Comparison of ENCODE assay signal across 29 cellular contexts in genomic region chr1:177048314-177049069, GRCh38.
"Had no signal": no experiment of that assay in that cellular context is flagged by ENCODE, and none has a peak within 500 bp of the region (broad histone marks: within the 10 kb centered on the region; RNA-seq: fewer than 3 reads in every experiment).

No MANE protein-coding gene starts in this region.

- H3K27me3 ChIP-seq: esophagus squamous epithelium, ovary, sigmoid colon, uterus had no signal

- H3K27ac ChIP-seq: esophagus squamous epithelium, ovary, prostate gland, sigmoid colon, thoracic aorta, uterus had no signal

- ATAC-seq: activated CD4-positive, alpha-beta T cell treated with anti-CD3 and anti-CD28 coated beads for 36 hours; activated CD8-positive, alpha-beta memory T cell treated with anti-CD3 and anti-CD28 coated beads, Interleukin-2, amount 10 ng/mL, durations not matched to agents 7 days and 5 days; activated CD8-positive, alpha-beta T cell treated with anti-CD3 and anti-CD28 coated beads, Interleukin-2, amount 10 ng/mL, durations not matched to agents 7 days and 5 days; activated naive CD8-positive, alpha-beta T cell treated with anti-CD3 and anti-CD28 coated beads, Interleukin-2, amount 50 U/mL, for 24 hours; left ventricle myocardium superior; stimulated activated effector memory CD8-positive, alpha-beta T cell treated with anti-CD3 and anti-CD28 coated beads, Interleukin-12 subunit alpha, Interleukin-12 subunit beta, amount 100 ng/mL, for 72 hours had no signal

- H3K36me3 ChIP-seq: esophagus squamous epithelium, ovary, prostate gland, sigmoid colon, thoracic aorta, uterus had no signal

- DNase-seq: activated CD4-positive, alpha-beta T cell treated with anti-CD3 and anti-CD28 coated beads for 36 hours; activated CD4-positive, CD25-positive, alpha-beta regulatory T cell; activated CD8-positive, alpha-beta memory T cell treated with anti-CD3 and anti-CD28 coated beads, Interleukin-2, amount 10 ng/mL, durations not matched to agents 7 days and 5 days; activated CD8-positive, alpha-beta T cell treated with anti-CD3 and anti-CD28 coated beads, Interleukin-2, amount 10 ng/mL, durations not matched to agents 7 days and 5 days; activated naive CD8-positive, alpha-beta T cell treated with anti-CD3 and anti-CD28 coated beads, Interleukin-2, amount 50 U/mL, for 24 hours; activated T-cell treated with anti-CD3 and anti-CD28 coated beads, Interleukin-2, amount 50 U/mL, for 48 hours; amygdala; central memory CD4-positive, alpha-beta T cell; esophagus squamous epithelium; islet precursor cell; left cardiac atrium; left ventricle myocardium superior; naive B cell; nephron progenitor cell; ovary; retina; sigmoid colon; small intestine; stimulated activated CD4-positive, alpha-beta T cell treated with anti-CD3 and anti-CD28 coated beads, Interleukin-4, amount 100 ng/mL, for 24 hours; trophoblast cell; uterus had no signal

- H3K36me3 Mint-ChIP-seq: activated CD8-positive, alpha-beta memory T cell treated with anti-CD3 and anti-CD28 coated beads, Interleukin-2, amount 10 ng/mL, durations not matched to agents 7 days and 5 days; activated naive CD4-positive, alpha-beta T cell treated with anti-CD3 and anti-CD28 coated beads, Interleukin-2, amount 50 U/mL, for 24 hours; mesothelial cell of epicardium; naive B cell; stimulated activated effector memory CD8-positive, alpha-beta T cell treated with anti-CD3 and anti-CD28 coated beads, Interleukin-12 subunit alpha, Interleukin-12 subunit beta, amount 100 ng/mL, for 72 hours had no signal

- H3K27ac Mint-ChIP-seq: activated CD4-positive, alpha-beta T cell treated with anti-CD3 and anti-CD28 coated beads for 36 hours; activated CD8-positive, alpha-beta memory T cell treated with anti-CD3 and anti-CD28 coated beads, Interleukin-2, amount 10 ng/mL, durations not matched to agents 7 days and 5 days; activated CD8-positive, alpha-beta T cell treated with anti-CD3 and anti-CD28 coated beads, Interleukin-2, amount 10 ng/mL, durations not matched to agents 7 days and 5 days; activated naive CD4-positive, alpha-beta T cell treated with anti-CD3 and anti-CD28 coated beads, Interleukin-2, amount 50 U/mL, for 24 hours; activated naive CD8-positive, alpha-beta T cell treated with anti-CD3 and anti-CD28 coated beads, Interleukin-2, amount 50 U/mL, for 24 hours; activated T-helper 2 cell treated with anti-CD3 and anti-CD28 coated beads, Interferon-gamma antibody, Interleukin-2, Interleukin-4, amounts not matched to agents 10 μg/mL and 5 μg/mL and 100 μg/mL, durations not matched to agents 14 hours and 24 hours and 36 hours; mesothelial cell of epicardium; naive B cell; nephron progenitor cell; stimulated activated effector memory CD8-positive, alpha-beta T cell treated with anti-CD3 and anti-CD28 coated beads, Interleukin-12 subunit alpha, Interleukin-12 subunit beta, amount 100 ng/mL, for 72 hours; stimulated activated naive CD8-positive, alpha-beta T cell treated with anti-CD3 and anti-CD28 coated beads, Interleukin-15, Interleukin-2, amounts not matched to agents 100 ng/mL and 50 ng/mL, for 24 hours; T-helper 2 cell treated with Interferon-gamma antibody and Interleukin-4, amounts not matched to agents 5 μg/mL and 100 μg/mL, for 36 hours had no signal

- H3K4me3 Mint-ChIP-seq: activated CD4-positive, alpha-beta T cell treated with anti-CD3 and anti-CD28 coated beads for 36 hours; activated CD8-positive, alpha-beta memory T cell treated with anti-CD3 and anti-CD28 coated beads, Interleukin-2, amount 10 ng/mL, durations not matched to agents 7 days and 5 days; activated CD8-positive, alpha-beta T cell treated with anti-CD3 and anti-CD28 coated beads, Interleukin-2, amount 10 ng/mL, durations not matched to agents 7 days and 5 days; activated naive CD4-positive, alpha-beta T cell treated with anti-CD3 and anti-CD28 coated beads, Interleukin-2, amount 50 U/mL, for 24 hours; activated naive CD8-positive, alpha-beta T cell treated with anti-CD3 and anti-CD28 coated beads, Interleukin-2, amount 50 U/mL, for 24 hours; mesothelial cell of epicardium; nephron progenitor cell; stimulated activated effector memory CD8-positive, alpha-beta T cell treated with anti-CD3 and anti-CD28 coated beads, Interleukin-12 subunit alpha, Interleukin-12 subunit beta, amount 100 ng/mL, for 72 hours; stimulated activated naive CD8-positive, alpha-beta T cell treated with anti-CD3 and anti-CD28 coated beads, Interleukin-15, Interleukin-2, amounts not matched to agents 100 ng/mL and 50 ng/mL, for 24 hours; T-helper 2 cell treated with Interferon-gamma antibody and Interleukin-4, amounts not matched to agents 5 μg/mL and 100 μg/mL, for 36 hours had no signal

- H3K9me3 ChIP-seq: esophagus squamous epithelium, ovary, prostate gland, sigmoid colon, thoracic aorta, uterus had no signal

- H3K9me3 Mint-ChIP-seq: activated naive CD4-positive, alpha-beta T cell treated with anti-CD3 and anti-CD28 coated beads, Interleukin-2, amount 50 U/mL, for 24 hours; activated naive CD8-positive, alpha-beta T cell treated with anti-CD3 and anti-CD28 coated beads, Interleukin-2, amount 50 U/mL, for 24 hours; activated T-helper 2 cell treated with anti-CD3 and anti-CD28 coated beads, Interferon-gamma antibody, Interleukin-2, Interleukin-4, amounts not matched to agents 10 μg/mL and 5 μg/mL and 100 μg/mL, durations not matched to agents 14 hours and 24 hours and 36 hours; mesothelial cell of epicardium; nephron progenitor cell; stimulated activated naive CD8-positive, alpha-beta T cell treated with anti-CD3 and anti-CD28 coated beads, Interleukin-15, Interleukin-2, amounts not matched to agents 100 ng/mL and 50 ng/mL, for 24 hours; T-helper 2 cell treated with Interferon-gamma antibody and Interleukin-4, amounts not matched to agents 5 μg/mL and 100 μg/mL, for 36 hours had no signal

- H3K27me3 Mint-ChIP-seq: activated CD8-positive, alpha-beta memory T cell treated with anti-CD3 and anti-CD28 coated beads, Interleukin-2, amount 10 ng/mL, durations not matched to agents 7 days and 5 days; activated naive CD8-positive, alpha-beta T cell treated with anti-CD3 and anti-CD28 coated beads, Interleukin-2, amount 50 U/mL, for 24 hours had no signal

- H3K4me1 ChIP-seq: esophagus squamous epithelium, prostate gland, sigmoid colon, uterus had no signal

- H3K4me1 Mint-ChIP-seq: activated CD4-positive, alpha-beta T cell treated with anti-CD3 and anti-CD28 coated beads for 36 hours; activated CD8-positive, alpha-beta memory T cell treated with anti-CD3 and anti-CD28 coated beads, Interleukin-2, amount 10 ng/mL, durations not matched to agents 7 days and 5 days; activated naive CD4-positive, alpha-beta T cell treated with anti-CD3 and anti-CD28 coated beads, Interleukin-2, amount 50 U/mL, for 24 hours; activated naive CD8-positive, alpha-beta T cell treated with anti-CD3 and anti-CD28 coated beads, Interleukin-2, amount 50 U/mL, for 24 hours; mesothelial cell of epicardium; naive B cell; stimulated activated effector memory CD8-positive, alpha-beta T cell treated with anti-CD3 and anti-CD28 coated beads, Interleukin-12 subunit alpha, Interleukin-12 subunit beta, amount 100 ng/mL, for 72 hours had no signal

- H3K4me3 ChIP-seq: esophagus squamous epithelium, ovary, prostate gland, sigmoid colon, thoracic aorta, uterus had no signal
